Comparison of ENCODE assay signal across 8 cellular contexts in the genomic region with DNA sequence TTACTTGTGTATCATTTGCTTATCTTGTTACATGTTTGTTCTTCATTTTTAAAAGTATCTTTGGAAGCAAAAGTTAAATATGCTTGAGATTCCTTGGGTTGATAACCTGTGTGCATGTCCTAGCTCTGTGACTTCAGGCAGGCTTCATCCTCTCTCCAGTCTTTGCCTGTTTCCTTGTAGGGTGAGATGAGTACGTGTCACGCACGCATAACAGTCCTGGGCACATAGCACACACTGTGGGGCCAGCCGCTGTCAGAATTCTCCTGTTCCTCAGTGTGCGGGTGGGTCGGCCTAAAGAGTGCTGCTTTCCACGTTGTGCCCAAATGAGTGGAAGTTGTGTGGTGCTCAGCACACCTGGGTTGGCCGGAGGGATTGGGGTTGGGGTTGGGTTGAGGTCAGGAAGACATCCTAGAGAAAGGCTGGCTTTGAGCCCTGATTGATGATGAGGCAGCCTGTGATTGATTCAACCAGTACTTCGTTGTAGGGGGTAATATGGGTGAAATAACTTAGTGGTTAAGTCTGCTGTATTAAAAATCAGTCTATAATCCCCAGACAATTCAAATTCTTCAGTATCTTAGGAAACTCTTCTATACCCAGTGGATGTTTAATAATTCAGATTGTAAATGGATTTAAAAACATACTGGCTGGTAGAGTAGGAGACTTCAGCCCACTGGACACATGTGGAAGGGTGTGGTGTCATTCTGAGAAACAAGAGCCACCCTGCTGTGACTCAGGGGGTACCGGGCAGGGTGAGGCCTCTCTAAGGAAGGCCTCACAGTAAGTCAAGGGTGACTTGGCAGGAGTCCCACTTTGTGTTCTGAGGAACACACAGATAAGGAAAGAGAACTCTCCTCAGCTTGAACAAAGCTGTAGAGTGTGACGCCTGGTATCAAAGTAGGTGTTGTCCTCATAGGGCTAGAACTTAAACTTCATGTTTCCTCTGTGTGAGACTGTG. TPM values are rescaled to one million over a fixed set of nuclear protein-coding genes. Genes with fewer than 3 reads are reported as not detected.
DNase-seq lines count a peak whose midpoint lies in the region; ATAC-seq and TF ChIP-seq lines count a peak whose summit lies in the region.

No MANE protein-coding gene starts in this region.

- intact Hi-C loops in PC-9 (cut with micrococcal nuclease; ENCODE audit: unreplicated experiment) (loop anchor here (2.0 kb wide), 1 partner anchor 50 kb away; no protein-coding TSS in a partner anchor), thyroid gland (cut with DNase I) (no loop called here)

- H4K8ac ChIP-seq in mesendoderm (ENCODE audit: low read depth, low read length): no peak overlapping the region

- no peaks in the 10 kb centered on the region for H3K9me3 Mint-ChIP-seq in activated T-cell treated with anti-CD3 and anti-CD28 coated beads, Interleukin-2, amount 50 U/mL, for 24 hours
- H3K9me3 Mint-ChIP-seq in central memory CD8-positive, alpha-beta T cell: no peaks in the 10 kb centered on the region

- H3F3A ChIP-seq in PC-9 (ENCODE audit: insufficient read depth, low read depth): peaks cover 52% of the 10 kb centered on the region

- CTCF ChIA-PET in PC-9 (lab: Charles Lee): interaction anchor here (0.5 kb wide), 1 partner anchor 10 kb away, joined by 5 read pairs; no protein-coding TSS in a partner anchor

- no peak overlapping the region for H3K18ac ChIP-seq in mesendoderm (ENCODE audit: low read length)

- H3K4me3 Mint-ChIP-seq in activated T-cell treated with anti-CD3 and anti-CD28 coated beads, Interleukin-2, amount 50 U/mL, for 24 hours: no peak overlapping the region
- H3K4me3 Mint-ChIP-seq in central memory CD8-positive, alpha-beta T cell: no peak overlapping the region

- H3K36me3 ChIP-seq in PC-9 (ENCODE audit: low read depth) (peaks cover 39% of the 10 kb centered on the region), mesendoderm (ENCODE audit: control insufficient read depth, insufficient read depth, low read length) (peaks cover 7% of the 10 kb centered on the region), thyroid gland (peaks cover 11 to 15% of the 10 kb centered on the region in 2 donors)

- ATAC-seq in central memory CD8-positive, alpha-beta T cell (replicated peaks; ENCODE audit: extremely low read depth, poor library complexity, severe bottlenecking): peak; percentile 46
- ATAC-seq in HG03442 (IDR thresholded peaks at IDR 0.05; ENCODE audit: unreplicated experiment): no peak

- no peak overlapping the region for H3K56ac ChIP-seq in mesendoderm (ENCODE audit: low read length)

- no peak overlapping the region for H2BK15ac ChIP-seq in mesendoderm (replicated peaks; ENCODE audit: low read depth)

- no peak overlapping the region for H2BK120ac ChIP-seq in mesendoderm (ENCODE audit: low read depth, low read length)

- no peak overlapping the region for H3K4ac ChIP-seq in mesendoderm (ENCODE audit: low read depth, low read length)

- no peak overlapping the region for H2BK5ac ChIP-seq in mesendoderm (ENCODE audit: low read length)

- H3K4me1 Mint-ChIP-seq in activated T-cell treated with anti-CD3 and anti-CD28 coated beads, Interleukin-2, amount 50 U/mL, for 24 hours (ENCODE audit: low read depth): peaks cover 63% of the 10 kb centered on the region
- H3K4me1 Mint-ChIP-seq in central memory CD8-positive, alpha-beta T cell: peaks cover 54% of the 10 kb centered on the region

- no peak overlapping the region for H3K23ac ChIP-seq in mesendoderm (ENCODE audit: low read length)

- H4K20me1 ChIP-seq in PC-9 (ENCODE audit: insufficient read depth): peaks cover 34% of the 10 kb centered on the region

- no peaks in the 10 kb centered on the region for H3K9me2 ChIP-seq in PC-9 (ENCODE audit: insufficient read depth)

- peaks cover 78% of the 10 kb centered on the region for H3K36me3 Mint-ChIP-seq in activated T-cell treated with anti-CD3 and anti-CD28 coated beads, Interleukin-2, amount 50 U/mL, for 24 hours (ENCODE audit: low read depth)
- peaks cover 50% of the 10 kb centered on the region for H3K36me3 Mint-ChIP-seq in central memory CD8-positive, alpha-beta T cell (ENCODE audit: insufficient read depth)

- POLR2A ChIA-PET in PC-9 (lab: Charles Lee; ENCODE audit: unreplicated experiment): no interaction called here

- H3K9me3 ChIP-seq in PC-9 (ENCODE audit: insufficient read depth, low read depth): no peaks in the 10 kb centered on the region
- H3K9me3 ChIP-seq in thyroid gland: no peaks in the 10 kb centered on the region

- H3K27ac Mint-ChIP-seq in activated T-cell treated with anti-CD3 and anti-CD28 coated beads, Interleukin-2, amount 50 U/mL, for 24 hours: peak overlapping the region; percentile 93
- H3K27ac Mint-ChIP-seq in central memory CD8-positive, alpha-beta T cell (ENCODE audit: low read depth): peak overlapping the region; percentile 63

- no CpG with 5 or more reads among the region's 11 CpGs for WGBS in mesendoderm (ENCODE audit: extremely low coverage, insufficient coverage, low lambda C conversion rate)
- WGBS in thyroid gland, 2 donors: 64 to 67% methylated on average over 11 of the region's 11 CpGs

- BruUV-seq in PC-9 (replicated peaks; lab: Mats Ljungman, UMichigan): TSS peak; percentile 96

- H3K27me3 ChIP-seq in PC-9 (ENCODE audit: insufficient read depth, low read depth) (no peaks in the 10 kb centered on the region), mesendoderm (ENCODE audit: insufficient read depth, low read length, poor library complexity) (no peaks in the 10 kb centered on the region), thyroid gland (no peaks in the 10 kb centered on the region)

- H3K4me2 ChIP-seq in PC-9 (peak overlapping the region; percentile 82), mesendoderm (ENCODE audit: low read length) (no peak overlapping the region)

- H3K4me3 ChIP-seq in PC-9 (peak overlapping the region; percentile 42; the same call in 1 of the 2 replicates), mesendoderm (ENCODE audit: low read length) (no peak overlapping the region), thyroid gland (replicated peaks in 1 of 3) (no peak overlapping the region)

- H3K27ac ChIP-seq in PC-9 (peak overlapping the region; percentile 93), mesendoderm (ENCODE audit: low read depth, low read length) (no peak overlapping the region), thyroid gland (peak overlapping the region; percentile 22 to 78 (median 76))

- H3K27me3 Mint-ChIP-seq in activated T-cell treated with anti-CD3 and anti-CD28 coated beads, Interleukin-2, amount 50 U/mL, for 24 hours: no peaks in the 10 kb centered on the region
- H3K27me3 Mint-ChIP-seq in central memory CD8-positive, alpha-beta T cell: no peaks in the 10 kb centered on the region

- H2AK5ac ChIP-seq in mesendoderm (ENCODE audit: low read length): no peak overlapping the region

- no peak for TF ChIP-seq POLR2A in thyroid gland (IDR thresholded peaks at IDR 0.05)

- H3K9ac ChIP-seq in mesendoderm (ENCODE audit: low read length): no peak overlapping the region

- peaks cover 77% of the 10 kb centered on the region for H3K4me1 ChIP-seq in PC-9 (replicated peaks; ENCODE audit: insufficient read depth)
- H3K4me1 ChIP-seq in mesendoderm (ENCODE audit: control insufficient read depth, low read depth, low read length): no peaks in the 10 kb centered on the region
- H3K4me1 ChIP-seq in thyroid gland: peaks cover 23 to 45% of the 10 kb centered on the region in 2 donors

- H2AFZ ChIP-seq in PC-9: no peak overlapping the region

- H3K79me2 ChIP-seq in PC-9 (ENCODE audit: low read depth) (peaks cover 93% of the 10 kb centered on the region), mesendoderm (ENCODE audit: control insufficient read depth, insufficient read depth, low read length) (peaks cover 78% of the 10 kb centered on the region)

- TF ChIP-seq CTCF in PC-9 (conservative IDR thresholded peaks at IDR 0.05) (no peak), thyroid gland (IDR thresholded peaks at IDR 0.05) (no peak)

- H4K5ac ChIP-seq in mesendoderm (ENCODE audit: low read length): no peak overlapping the region

- peaks cover 7% of the 10 kb centered on the region for H3K79me1 ChIP-seq in mesendoderm (ENCODE audit: low read length)

- no peak for DNase-seq in activated T-cell treated with anti-CD3 and anti-CD28 coated beads, Interleukin-2, amount 50 U/mL, for 24 hours
- no peak for DNase-seq in activated T-cell treated with anti-CD3 and anti-CD28 coated beads, Interleukin-2, amount 50 U/mL, for 1 hour
- DNase-seq in PC-9 (peak; percentile 95 to 99), mesendoderm (peak; percentile 60), thyroid gland (peak; percentile 90 to 91), hippocampal formation (lab: John Stamatoyannopoulos, UW) (no peak)
- no peak for DNase-seq in central memory CD8-positive, alpha-beta T cell (ENCODE audit: low spot score in 2 of 2)

RNA-seq across cellular contexts. Expression of a gene that starts 18.7 kb away (rescaled TPM):
- total RNA-seq in PC-9 (2021): 480 and 482 TPM in 2 replicates
- 371 TPM for polyA plus RNA-seq in mesendoderm (2013, experiment 1 of 2)
- polyA plus RNA-seq in mesendoderm (2013, experiment 2 of 2): 360 TPM
- 100 to 1,000 TPM; 141 to 284 (median 180) TPM for total RNA-seq in thyroid gland

RNA-seq across cellular contexts. Expression of a gene that starts 44.2 kb away (rescaled TPM):
- total RNA-seq in PC-9 (2021): 19.0 and 19.2 TPM in 2 replicates
- 11.8 TPM for polyA plus RNA-seq in mesendoderm (2013, experiment 1 of 2)
- polyA plus RNA-seq in mesendoderm (2013, experiment 2 of 2): 13.4 TPM
- 10 to 100 TPM; 14.3 to 26.6 (median 20.8) TPM for total RNA-seq in thyroid gland

RNA-seq across cellular contexts. Expression of a gene that starts 54.8 kb away (rescaled TPM):
- 46.7 and 56.4 TPM in 2 replicates for total RNA-seq in PC-9 (2021)
- 9.9 TPM for polyA plus RNA-seq in mesendoderm (2013, experiment 1 of 2)
- polyA plus RNA-seq in mesendoderm (2013, experiment 2 of 2): 9.7 TPM
- total RNA-seq in thyroid gland: 10 to 100 TPM; 14.1 to 18.4 (median 16.2) TPM

Comparison
In these comparisons a context has a peak if more than half of its experiments do, and no peak if none do; other contexts are left out.
1. DNase-seq: peak in PC-9 (2 of 2), mesendoderm (single experiment) and thyroid gland (2 of 2); none in activated T-cell treated with anti-CD3 and anti-CD28 coated beads, Interleukin-2, amount 50 U/mL, for 24 hours (single experiment), activated T-cell treated with anti-CD3 and anti-CD28 coated beads, Interleukin-2, amount 50 U/mL, for 1 hour (single experiment), central memory CD8-positive, alpha-beta T cell (0 of 2) and hippocampal formation (0 of 2).